25 cellular contexts compared by ENCODE assay signal in the genomic region with DNA sequence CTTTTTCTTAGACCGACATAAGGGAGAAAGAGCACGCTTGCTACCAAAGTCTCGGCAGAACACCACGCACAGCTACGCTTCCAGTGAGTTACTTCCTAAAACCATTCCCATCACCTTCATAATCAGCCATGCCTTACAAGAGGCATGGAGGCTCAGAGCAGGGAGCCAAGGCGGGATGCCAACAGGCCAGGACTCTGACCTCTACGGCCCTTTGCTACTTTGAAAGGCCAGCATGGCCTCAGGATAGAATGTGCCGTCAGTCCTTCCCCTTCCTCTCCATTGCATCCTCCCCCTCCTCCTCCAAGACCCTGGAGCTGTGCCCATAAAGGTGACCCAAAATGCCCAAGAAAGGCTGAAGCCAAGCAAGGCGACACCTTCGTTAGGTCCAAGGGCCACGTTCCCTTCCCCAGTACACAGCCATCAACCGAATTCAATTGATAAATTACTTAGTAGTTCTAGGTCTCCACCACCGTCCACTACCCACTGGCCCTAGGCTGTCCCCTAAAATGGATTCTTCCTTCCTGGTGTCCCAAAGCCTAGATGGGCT.
"Had no signal": no experiment of that assay in that cellular context is flagged by ENCODE, and none has a peak within 500 bp of the region (broad histone marks: within the 10 kb centered on the region; RNA-seq: fewer than 3 reads in every experiment).

No MANE protein-coding gene starts in this region.

- H3K36me3 Mint-ChIP-seq: activated naive CD8-positive, alpha-beta T cell treated with anti-CD3 and anti-CD28 coated beads for 36 hours had no signal

- H3K27ac Mint-ChIP-seq: activated CD4-positive, alpha-beta memory T cell treated with anti-CD3 and anti-CD28 coated beads, Interleukin-2, amount 10 ng/mL, durations not matched to agents 7 days and 5 days; activated CD4-positive, alpha-beta T cell treated with anti-CD3 and anti-CD28 coated beads for 36 hours; activated naive CD4-positive, alpha-beta T cell treated with anti-CD3 and anti-CD28 coated beads for 36 hours; activated naive CD8-positive, alpha-beta T cell treated with anti-CD3 and anti-CD28 coated beads for 36 hours; activated T-helper 17 cell treated with anti-CD3 and anti-CD28 coated beads, Interleukin-2, amount 50 U/mL, for 72 hours had no signal

- DNase-seq: activated CD4-positive, alpha-beta memory T cell treated with anti-CD3 and anti-CD28 coated beads, Interleukin-2, amount 10 ng/mL, durations not matched to agents 7 days and 5 days; activated CD4-positive, alpha-beta T cell treated with anti-CD3 and anti-CD28 coated beads for 36 hours; activated CD4-positive, alpha-beta T cell treated with anti-CD3 and anti-CD28 coated beads, Interleukin-2, amount 50 U/mL, for 1 hour; activated gamma-delta T cell; activated naive CD4-positive, alpha-beta T cell treated with anti-CD3 and anti-CD28 coated beads for 36 hours; activated naive CD8-positive, alpha-beta T cell treated with anti-CD3 and anti-CD28 coated beads for 36 hours; activated T-cell treated with anti-CD3 and anti-CD28 coated beads for 4 hours; activated T-cell treated with anti-CD3 and anti-CD28 coated beads, Interleukin-2, amount 50 U/mL, for 48 hours; brain microvascular endothelial cell; Kasumi-1; NCI-H1105 treated with DMSO at 0.1 percent for 48 hours; NCI-H1436 treated with DMSO at 0.1 percent for 48 hours; NCI-H187; NCI-H2081; NCI-H510A treated with DMSO at 0.1 percent for 48 hours; NCI-H69; NK-92 treated with Interleukin-12 subunit alpha and Interleukin-12 subunit beta, amount 100 ng/mL, for 24 hours; RPMI8226; SJCRH30; SK-N-SH; T-helper 1 cell; WERI-Rb-1 had no signal

- ATAC-seq: activated CD4-positive, alpha-beta T cell treated with anti-CD3 and anti-CD28 coated beads for 36 hours; activated T-helper 17 cell treated with anti-CD3 and anti-CD28 coated beads, Interleukin-2, amount 50 U/mL, for 72 hours; Panc1; Right ventricle myocardium inferior had no signal

- H3K27me3 Mint-ChIP-seq: activated CD4-positive, alpha-beta memory T cell treated with anti-CD3 and anti-CD28 coated beads, Interleukin-2, amount 10 ng/mL, durations not matched to agents 7 days and 5 days; activated CD4-positive, alpha-beta T cell treated with anti-CD3 and anti-CD28 coated beads for 36 hours; activated naive CD8-positive, alpha-beta T cell treated with anti-CD3 and anti-CD28 coated beads for 36 hours; activated T-helper 17 cell treated with anti-CD3 and anti-CD28 coated beads, Interleukin-2, amount 50 U/mL, for 72 hours had no signal

- H3K9me3 Mint-ChIP-seq: activated CD4-positive, alpha-beta memory T cell treated with anti-CD3 and anti-CD28 coated beads, Interleukin-2, amount 10 ng/mL, durations not matched to agents 7 days and 5 days; activated naive CD4-positive, alpha-beta T cell treated with anti-CD3 and anti-CD28 coated beads for 36 hours; activated naive CD8-positive, alpha-beta T cell treated with anti-CD3 and anti-CD28 coated beads for 36 hours; activated T-helper 17 cell treated with anti-CD3 and anti-CD28 coated beads, Interleukin-2, amount 50 U/mL, for 72 hours had no signal

- H3K4me3 Mint-ChIP-seq: activated CD4-positive, alpha-beta memory T cell treated with anti-CD3 and anti-CD28 coated beads, Interleukin-2, amount 10 ng/mL, durations not matched to agents 7 days and 5 days; activated CD4-positive, alpha-beta T cell treated with anti-CD3 and anti-CD28 coated beads for 36 hours; activated naive CD4-positive, alpha-beta T cell treated with anti-CD3 and anti-CD28 coated beads for 36 hours; activated naive CD8-positive, alpha-beta T cell treated with anti-CD3 and anti-CD28 coated beads for 36 hours; activated T-helper 17 cell treated with anti-CD3 and anti-CD28 coated beads, Interleukin-2, amount 50 U/mL, for 72 hours had no signal
